In genomic region chr2:165952600-165953210, GRCh38 we compare ENCODE assay signal across 1 cellular context.
TF ChIP-seq lines count a peak whose summit lies in the region.

No MANE protein-coding gene starts in this region.

TF ChIP-seq in GM12878, 131 proteins besides CTCF, POLR2A, EP300 and RAD21:
- no peak for TF ChIP-seq CEBPZ (IDR thresholded peaks at IDR 0.05; ENCODE audit: low read depth, low read length)
- no peak for TF ChIP-seq ZNF592 (IDR thresholded peaks at IDR 0.05)
- TF ChIP-seq ZNF24 (IDR thresholded peaks at IDR 0.05) = peak; percentile 92
- no peak for TF ChIP-seq PBX3 (IDR thresholded peaks at IDR 0.05; ENCODE audit: insufficient replicate concordance, low read depth, low read length)
- TF ChIP-seq ELK1 (IDR thresholded peaks at IDR 0.05; ENCODE audit: low read depth, low read length) = no peak
